13 cellular contexts compared by ENCODE assay signal in the genomic region with DNA sequence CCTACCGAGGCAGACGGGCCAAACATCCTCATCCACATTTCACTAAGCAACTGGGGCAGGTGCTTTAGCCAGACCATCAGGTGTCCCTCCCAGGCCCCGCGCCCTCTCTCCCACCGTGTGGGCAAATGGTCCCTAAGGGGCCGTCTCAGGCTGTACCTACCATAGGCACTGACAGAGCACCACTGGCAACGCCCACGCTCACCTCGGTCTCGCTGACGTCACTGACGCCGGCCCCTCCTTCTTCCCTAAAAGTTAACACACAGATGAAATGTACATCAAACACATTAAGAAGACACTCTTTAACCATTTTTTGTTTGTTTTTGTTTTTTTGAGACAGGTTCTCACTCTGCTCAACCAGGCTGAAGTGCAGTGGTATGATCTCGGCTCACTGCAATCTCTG. TPM values are rescaled to one million over a fixed set of nuclear protein-coding genes. Genes with fewer than 3 reads are reported as not detected.
DNase-seq lines count a peak whose midpoint lies in the region; ATAC-seq and TF ChIP-seq lines count a peak whose summit lies in the region.
"Had no signal": no experiment of that assay in that cellular context is flagged by ENCODE, and none has a peak within 500 bp of the region (broad histone marks: within the 10 kb centered on the region; RNA-seq: fewer than 3 reads in every experiment).

No MANE protein-coding gene starts in this region.

- H3K79me2 ChIP-seq in hepatocyte, result no peaks in the 10 kb centered on the region
- H3K79me2 ChIP-seq in osteoblast (ENCODE audit: insufficient read depth, low read length), result no peaks in the 10 kb centered on the region

- peaks cover 0 to 2% of the 10 kb centered on the region in 2 donors for H3K9me3 Mint-ChIP-seq in natural killer cell
- H3K9me3 Mint-ChIP-seq in natural killer cell treated with Interleukin-12 subunit alpha and Interleukin-12 subunit beta and Interleukin-15 and Interleukin-18, amount 100 ng/mL, for 72 hours, result no peaks in the 10 kb centered on the region
- H3K9me3 Mint-ChIP-seq: CD8-positive, alpha-beta T cell; H9 had no signal

- TF ChIP-seq CTCF in natural killer cell (IDR thresholded peaks at IDR 0.05), result no peak
- TF ChIP-seq CTCF in hepatocyte (IDR thresholded peaks at IDR 0.05; ENCODE audit: poor library complexity), result no peak
- TF ChIP-seq CTCF in osteoblast (IDR thresholded peaks at IDR 0.05; ENCODE audit: extremely low read depth, low read depth, low read length), result no peak

- H3K27me3 ChIP-seq in hepatocyte (no peaks in the 10 kb centered on the region), osteoblast (ENCODE audit: insufficient read depth, low read length) (no peaks in the 10 kb centered on the region)
- H3K27me3 ChIP-seq: BLaER1 treated with 17β-estradiol and CSF1 and Interleukin-3, amounts not matched to agents 10 nM and 100 nM had no signal

- DNase-seq in natural killer cell, result no peak
- no peak for DNase-seq in natural killer cell treated with Interleukin-12 subunit alpha and Interleukin-12 subunit beta and Interleukin-15 and Interleukin-18, amount 100 ng/mL, for 72 hours (ENCODE audit: low spot score)
- DNase-seq in hepatocyte (ENCODE audit: low spot score), result no peak
- peak; percentile 25 for DNase-seq in osteoblast (ENCODE audit: insufficient read length, low spot score, missing footprints)
- DNase-seq in HEK293T (ENCODE audit: extremely low spot score), result no peak
- no peak for DNase-seq in HPDE6-E6E7 (ENCODE audit: extremely low spot score)
- DNase-seq: Calu3; CD8-positive, alpha-beta T cell; GF-D8; H9 had no signal

- H4K20me1 ChIP-seq in hepatocyte (ENCODE audit: insufficient read depth, poor library complexity, severe bottlenecking), result no peaks in the 10 kb centered on the region
- H4K20me1 ChIP-seq in osteoblast (ENCODE audit: insufficient read depth, low read length), result peaks cover 3% of the 10 kb centered on the region
- H4K20me1 ChIP-seq: BLaER1 treated with 17β-estradiol and CSF1 and Interleukin-3, amounts not matched to agents 10 nM and 100 nM had no signal

- peak overlapping the region; percentile 69 to 79 for H3K27ac Mint-ChIP-seq in natural killer cell
- no peak overlapping the region for H3K27ac Mint-ChIP-seq in natural killer cell treated with Interleukin-12 subunit alpha and Interleukin-12 subunit beta and Interleukin-15 and Interleukin-18, amount 100 ng/mL, for 72 hours
- H3K27ac Mint-ChIP-seq: B cell; CD8-positive, alpha-beta T cell had no signal

- intact Hi-C loops in natural killer cell (cut with micrococcal nuclease), result no loop called here

- H3K4me3 ChIP-seq in hepatocyte, result no peak overlapping the region
- no peak overlapping the region for H3K4me3 ChIP-seq in osteoblast (ENCODE audit: insufficient read depth, low read length)
- H3K4me3 ChIP-seq: BLaER1 treated with 17β-estradiol and CSF1 and Interleukin-3, amounts not matched to agents 10 nM and 100 nM had no signal

- peaks cover 7% of the 10 kb centered on the region for H3K4me1 ChIP-seq in hepatocyte (ENCODE audit: insufficient read depth)
- no peaks in the 10 kb centered on the region for H3K4me1 ChIP-seq in osteoblast (ENCODE audit: insufficient read depth, low read length)

- H3K27ac ChIP-seq in hepatocyte (peak overlapping the region; percentile 72), osteoblast (ENCODE audit: low read depth, low read length) (no peak overlapping the region)
- H3K27ac ChIP-seq: BLaER1 treated with 17β-estradiol and CSF1 and Interleukin-3, amounts not matched to agents 10 nM and 100 nM had no signal

- 94% methylated on average over 14 of the region's 14 CpGs for WGBS in hepatocyte (ENCODE audit: low lambda C conversion rate, missing lambda C conversion rate)

- no peak overlapping the region for H3K4me3 Mint-ChIP-seq in natural killer cell
- no peak overlapping the region for H3K4me3 Mint-ChIP-seq in natural killer cell treated with Interleukin-12 subunit alpha and Interleukin-12 subunit beta and Interleukin-15 and Interleukin-18, amount 100 ng/mL, for 72 hours
- H3K4me3 Mint-ChIP-seq: B cell; CD8-positive, alpha-beta T cell; H9 had no signal

- ATAC-seq in natural killer cell, result no peak
- ATAC-seq in natural killer cell treated with Interleukin-12 subunit alpha and Interleukin-12 subunit beta and Interleukin-15 and Interleukin-18, amount 100 ng/mL, for 72 hours, result no peak
- ATAC-seq in GM18907 (IDR thresholded peaks at IDR 0.05; ENCODE audit: unreplicated experiment), result no peak
- ATAC-seq: CD8-positive, alpha-beta T cell had no signal

- POLR2A ChIA-PET in HEK293T (lab: Yijun Ruan, JAX), result no interaction called here

- CTCF ChIA-PET in HEK293T (lab: Yijun Ruan, JAX), result no interaction called here

- peaks cover 17 to 26% of the 10 kb centered on the region in 2 donors for H3K4me1 Mint-ChIP-seq in natural killer cell
- H3K4me1 Mint-ChIP-seq in natural killer cell treated with Interleukin-12 subunit alpha and Interleukin-12 subunit beta and Interleukin-15 and Interleukin-18, amount 100 ng/mL, for 72 hours (ENCODE audit: low read depth in 2 of 2), result peaks cover 6 to 8% of the 10 kb centered on the region in 2 donors
- H3K4me1 Mint-ChIP-seq: B cell had no signal

- H3K36me3 Mint-ChIP-seq in natural killer cell, result no peaks in the 10 kb centered on the region
- no peaks in the 10 kb centered on the region for H3K36me3 Mint-ChIP-seq in natural killer cell treated with Interleukin-12 subunit alpha and Interleukin-12 subunit beta and Interleukin-15 and Interleukin-18, amount 100 ng/mL, for 72 hours

- H3K9me3 ChIP-seq in hepatocyte (ENCODE audit: low read depth), result no peaks in the 10 kb centered on the region
- H3K9me3 ChIP-seq in osteoblast (ENCODE audit: low read depth, low read length), result no peaks in the 10 kb centered on the region
- H3K9me3 ChIP-seq: BLaER1 treated with 17β-estradiol and CSF1 and Interleukin-3, amounts not matched to agents 10 nM and 100 nM had no signal

- H2AFZ ChIP-seq in hepatocyte (no peak overlapping the region), osteoblast (ENCODE audit: low read length) (no peak overlapping the region)

- H3K27me3 Mint-ChIP-seq in natural killer cell (ENCODE audit: low read depth in 2 of 2), result no peaks in the 10 kb centered on the region
- H3K27me3 Mint-ChIP-seq in natural killer cell treated with Interleukin-12 subunit alpha and Interleukin-12 subunit beta and Interleukin-15 and Interleukin-18, amount 100 ng/mL, for 72 hours, result no peaks in the 10 kb centered on the region
- H3K27me3 Mint-ChIP-seq: B cell had no signal

- H3K36me3 ChIP-seq in hepatocyte (replicated peaks; ENCODE audit: insufficient read depth, low read depth), result no peaks in the 10 kb centered on the region
- H3K36me3 ChIP-seq in osteoblast (ENCODE audit: insufficient read depth, low read length), result no peaks in the 10 kb centered on the region

- H3K4me2 ChIP-seq in hepatocyte, result no peak overlapping the region
- no peak overlapping the region for H3K4me2 ChIP-seq in osteoblast (ENCODE audit: insufficient read depth, low read length)
- H3K4me2 ChIP-seq: BLaER1 treated with 17β-estradiol and CSF1 and Interleukin-3, amounts not matched to agents 10 nM and 100 nM had no signal

- no peaks in the 10 kb centered on the region for H3K9me2 ChIP-seq in hepatocyte (replicated peaks; ENCODE audit: insufficient read depth)

TF ChIP-seq in HEK293T, 16 proteins besides CTCF, POLR2A, EP300 and RAD21:
- TF ChIP-seq TARDBP (IDR thresholded peaks at IDR 0.05) (no peak), FOXK2 (IDR thresholded peaks at IDR 0.05) (no peak)
TF ChIP-seq in HEK293T: peak in this region for 0.

RNA-seq across cellular contexts. Expression of a gene that starts 9.4 kb away (rescaled TPM):
- 1 to 10 TPM; 4.4 to 6.5 (median 6.0) TPM for total RNA-seq in natural killer cell
- total RNA-seq in natural killer cell treated with Interleukin-12 subunit alpha and Interleukin-12 subunit beta and Interleukin-15 and Interleukin-18, amount 100 ng/mL, for 72 hours, result 1 to 10 TPM in 1 of 2 donors, under 1 TPM in 1; 0.95 to 2.6 TPM
- total RNA-seq in hepatocyte, result 4.9 and 6.4 TPM in 2 replicates
- polyA plus RNA-seq in hepatocyte, result 8.7 and 9.5 TPM in 2 replicates
- total RNA-seq in osteoblast, result 15.9 and 20.0 TPM in 2 replicates

RNA-seq across cellular contexts. Expression of a gene that starts 30.8 kb away (rescaled TPM):
- total RNA-seq in natural killer cell (1 to 10 TPM in 1 of 3 donors, under 1 TPM in 1, not detected in 1; 0.28 to 1.2 TPM), hepatocyte (2.0 and 10.6 TPM in 2 replicates), osteoblast (not detected in 2 replicates)
- total RNA-seq in natural killer cell treated with Interleukin-12 subunit alpha and Interleukin-12 subunit beta and Interleukin-15 and Interleukin-18, amount 100 ng/mL, for 72 hours, result not detected
- 15.5 and 17.7 TPM in 2 replicates for polyA plus RNA-seq in hepatocyte

Comparison
In these comparisons a context has a peak if more than half of its experiments do, and no peak if none do; other contexts are left out.
1. H3K27ac Mint-ChIP-seq: peak in natural killer cell (2 of 2); none in natural killer cell treated with Interleukin-12 subunit alpha and Interleukin-12 subunit beta and Interleukin-15 and Interleukin-18, amount 100 ng/mL, for 72 hours (0 of 2).